14 cellular contexts compared by ENCODE assay signal in the genomic region with DNA sequence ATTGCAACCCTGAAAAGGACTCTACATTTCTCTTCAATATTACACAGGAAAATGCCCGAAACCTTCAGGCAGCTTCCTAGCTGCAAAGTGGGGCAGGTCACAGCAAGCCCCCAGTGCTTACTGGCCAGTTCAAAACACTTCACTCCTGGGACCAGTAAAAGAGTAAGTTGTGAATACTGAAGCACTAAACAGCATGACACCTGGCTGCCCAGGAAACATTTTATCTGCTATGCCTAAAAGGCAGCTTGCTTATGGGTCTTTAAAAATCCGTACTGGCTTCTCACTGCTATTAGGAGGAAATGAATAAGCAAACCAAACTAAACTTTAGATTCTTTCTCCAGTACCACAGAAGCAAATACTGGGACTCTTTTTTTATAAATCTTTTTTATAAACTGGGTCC.
A peak's percentile ranks its signal among the peaks of the same experiment; 100 is the strongest.
DNase-seq lines count a peak whose midpoint lies in the region; ATAC-seq, FAIRE-seq and TF ChIP-seq lines count a peak whose summit lies in the region.
"Had no signal": no experiment of that assay in that cellular context is flagged by ENCODE, and none has a peak within 500 bp of the region (broad histone marks: within the 10 kb centered on the region; RNA-seq: fewer than 3 reads in every experiment).

No MANE protein-coding gene starts in this region.

- no peak for FAIRE-seq in keratinocyte (lab: Jason Lieb, UNC)
- FAIRE-seq: GM12878 had no signal

- dilution Hi-C loops in keratinocyte (cut with MboI; ENCODE audit: extremely low pct_ligation_motif_present, low sequenced_read_pairs) = no loop called here

- no peaks in the 10 kb centered on the region; the same call in 1 of the 2 replicates for H3K9me3 ChIP-seq in SK-N-SH
- H3K9me3 ChIP-seq in keratinocyte (ENCODE audit: control insufficient read depth, low read depth, low read length) = peaks cover 4% of the 10 kb centered on the region

- peak overlapping the region; percentile 66; the same call in 1 of the 2 replicates for H2AFZ ChIP-seq in SK-N-SH (ENCODE audit: low read depth)
- H2AFZ ChIP-seq in keratinocyte (ENCODE audit: control insufficient read depth, low read length) = peak overlapping the region; percentile 52

- H3K9me2 ChIP-seq in SK-N-SH = no peaks in the 10 kb centered on the region

- H3K9me1 ChIP-seq in keratinocyte (ENCODE audit: control insufficient read depth, extremely low read depth, insufficient read depth, low read length) = no peaks in the 10 kb centered on the region

- WGBS in SK-N-SH (ENCODE audit: low lambda C conversion rate) = 75% methylated on average over 2 of the region's 2 CpGs

- peak overlapping the region in 1 of 2 experiments; percentile 81; a peak in 2 of 4 replicates for H3K27ac ChIP-seq in SK-N-SH (ENCODE audit: low read depth in 2 of 2, low read length in 1 of 2)
- H3K27ac ChIP-seq in keratinocyte (ENCODE audit: control insufficient read depth, insufficient read depth, low read length) = peak overlapping the region; percentile 17

- H3K27me3 ChIP-seq in SK-N-SH (ENCODE audit: insufficient read depth) (no peaks in the 10 kb centered on the region), keratinocyte (ENCODE audit: control insufficient read depth, extremely low read depth, insufficient read depth, low read length) (no peaks in the 10 kb centered on the region)

- 0 out of 4 replicates have a peak overlapping the region, but pooled peaks of 1 of the 2 experiments have one; percentile 5 for H3K4me3 ChIP-seq in SK-N-SH (ENCODE audit: low read depth in 2 of 2, low read length in 1 of 2)
- H3K4me3 ChIP-seq in keratinocyte (ENCODE audit: control insufficient read depth in 2 of 3, extremely low read depth in 1 of 3, insufficient read depth in 2 of 3, low read depth in 1 of 3, low read length in 3 of 3) = no peak overlapping the region
- H3K4me3 ChIP-seq: GM12878 had no signal

- H4K20me1 ChIP-seq in SK-N-SH (ENCODE audit: insufficient read depth) = no peaks in the 10 kb centered on the region
- H4K20me1 ChIP-seq in keratinocyte (ENCODE audit: control insufficient read depth, extremely low read depth, insufficient read depth, low read length) = no peaks in the 10 kb centered on the region

- H3K9ac ChIP-seq in SK-N-SH (peak overlapping the region; percentile 37), keratinocyte (ENCODE audit: control insufficient read depth, extremely low read depth, insufficient read depth, low read length) (peak overlapping the region; percentile 22)

- H3K36me3 ChIP-seq in SK-N-SH (replicated peaks in 1 of 2; ENCODE audit: control insufficient read depth in 1 of 2, insufficient read depth in 2 of 2, low read length in 1 of 2) (no peaks in the 10 kb centered on the region), keratinocyte (ENCODE audit: control insufficient read depth in 2 of 2, extremely low read depth in 1 of 2, insufficient read depth in 2 of 2, low read length in 2 of 2) (no peaks in the 10 kb centered on the region)

- peaks cover 23% of the 10 kb centered on the region for H3F3A ChIP-seq in SK-N-SH (replicated peaks; ENCODE audit: insufficient read depth)

- H3K4me1 ChIP-seq in SK-N-SH (ENCODE audit: control insufficient read depth in 1 of 2, insufficient read depth in 2 of 2, low read depth in 1 of 2, low read length in 1 of 2) (peaks cover 4 to 19% of the 10 kb centered on the region in 2 experiments; a peak in 3 of 4 replicates), keratinocyte (ENCODE audit: control insufficient read depth, extremely low read depth, insufficient read depth, low read length) (peaks cover 8% of the 10 kb centered on the region)

- CTCF ChIA-PET in SK-N-SH (lab: Yijun Ruan, JAX) = no interaction called here

- no peak for TF ChIP-seq RAD21 in SK-N-SH (IDR thresholded peaks at IDR 0.05; ENCODE audit: low read length)

- POLR2A ChIA-PET in SK-N-SH (lab: Yijun Ruan, JAX) = no interaction called here

- H3K79me2 ChIP-seq in SK-N-SH (ENCODE audit: insufficient read depth) (no peaks in the 10 kb centered on the region), keratinocyte (ENCODE audit: control insufficient read depth, insufficient read depth, low read length) (no peaks in the 10 kb centered on the region)

- TF ChIP-seq EP300 in SK-N-SH (IDR thresholded peaks at IDR 0.05; ENCODE audit: borderline replicate concordance in 1 of 2, low read depth in 1 of 2, low read length in 1 of 2) = no peak

- peak overlapping the region; percentile 50; the same call in 1 of the 2 replicates for H3K4me2 ChIP-seq in SK-N-SH
- peak overlapping the region; percentile 41 for H3K4me2 ChIP-seq in keratinocyte (ENCODE audit: control insufficient read depth, extremely low read depth, insufficient read depth, low read depth, low read length)

- ATAC-seq in HG02970 (IDR thresholded peaks at IDR 0.05; ENCODE audit: low FRiP score, unreplicated experiment) (no peak), left cardiac atrium (no peak)
- ATAC-seq: activated CD4-positive, CD25-positive, alpha-beta regulatory T cell treated with anti-CD3 and anti-CD28 coated beads, Interleukin-2, amount 50 U/mL, for 24 hours; GM12878; left lobe of liver had no signal

- TF ChIP-seq CTCF in SK-N-SH (IDR thresholded peaks at IDR 0.05) (no peak), keratinocyte (optimal IDR thresholded peaks at IDR 0.05 in 1 of 3, IDR thresholded peaks at IDR 0.05 in 1 of 3, conservative IDR thresholded peaks at IDR 0.05 in 1 of 3; ENCODE audit: extremely low read depth in 1 of 3, insufficient read depth in 2 of 3, low read length in 3 of 3) (no peak)

- DNase-seq in DMS153 (lab: John Stamatoyannopoulos, UW) (peak; percentile 67), NAMALWA (ENCODE audit: low spot score) (peak; percentile 75), SK-N-SH (no peak), keratinocyte (ENCODE audit: low read depth, low spot score) (no peak), GDM1 (lab: John Stamatoyannopoulos, UW) (no peak), globus pallidus (ENCODE audit: low spot score) (no peak), left cardiac atrium (no peak)
- DNase-seq: CD4-positive, CD25-positive, alpha-beta regulatory T cell; central memory CD4-positive, alpha-beta T cell; MV-4-11 had no signal

- intact Hi-C loops in left cardiac atrium (cut with DNase I) = no loop called here

TF ChIP-seq in SK-N-SH, 30 proteins besides CTCF, POLR2A, EP300 and RAD21:
- TF ChIP-seq, protein P1, sequence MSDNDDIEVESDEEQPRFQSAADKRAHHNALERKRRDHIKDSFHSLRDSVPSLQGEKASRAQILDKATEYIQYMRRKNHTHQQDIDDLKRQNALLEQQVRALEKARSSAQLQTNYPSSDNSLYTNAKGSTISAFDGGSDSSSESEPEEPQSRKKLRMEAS (IDR thresholded peaks at IDR 0.05; ENCODE audit: low read depth) = no peak
- TF ChIP-seq, protein P2, sequence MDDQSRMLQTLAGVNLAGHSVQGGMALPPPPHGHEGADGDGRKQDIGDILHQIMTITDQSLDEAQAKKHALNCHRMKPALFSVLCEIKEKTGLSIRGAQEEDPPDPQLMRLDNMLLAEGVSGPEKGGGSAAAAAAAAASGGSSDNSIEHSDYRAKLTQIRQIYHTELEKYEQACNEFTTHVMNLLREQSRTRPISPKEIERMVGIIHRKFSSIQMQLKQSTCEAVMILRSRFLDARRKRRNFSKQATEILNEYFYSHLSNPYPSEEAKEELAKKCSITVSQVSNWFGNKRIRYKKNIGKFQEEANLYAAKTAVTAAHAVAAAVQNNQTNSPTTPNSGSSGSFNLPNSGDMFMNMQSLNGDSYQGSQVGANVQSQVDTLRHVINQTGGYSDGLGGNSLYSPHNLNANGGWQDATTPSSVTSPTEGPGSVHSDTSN (IDR thresholded peaks at IDR 0.05) = no peak
- TF ChIP-seq, protein P3, sequence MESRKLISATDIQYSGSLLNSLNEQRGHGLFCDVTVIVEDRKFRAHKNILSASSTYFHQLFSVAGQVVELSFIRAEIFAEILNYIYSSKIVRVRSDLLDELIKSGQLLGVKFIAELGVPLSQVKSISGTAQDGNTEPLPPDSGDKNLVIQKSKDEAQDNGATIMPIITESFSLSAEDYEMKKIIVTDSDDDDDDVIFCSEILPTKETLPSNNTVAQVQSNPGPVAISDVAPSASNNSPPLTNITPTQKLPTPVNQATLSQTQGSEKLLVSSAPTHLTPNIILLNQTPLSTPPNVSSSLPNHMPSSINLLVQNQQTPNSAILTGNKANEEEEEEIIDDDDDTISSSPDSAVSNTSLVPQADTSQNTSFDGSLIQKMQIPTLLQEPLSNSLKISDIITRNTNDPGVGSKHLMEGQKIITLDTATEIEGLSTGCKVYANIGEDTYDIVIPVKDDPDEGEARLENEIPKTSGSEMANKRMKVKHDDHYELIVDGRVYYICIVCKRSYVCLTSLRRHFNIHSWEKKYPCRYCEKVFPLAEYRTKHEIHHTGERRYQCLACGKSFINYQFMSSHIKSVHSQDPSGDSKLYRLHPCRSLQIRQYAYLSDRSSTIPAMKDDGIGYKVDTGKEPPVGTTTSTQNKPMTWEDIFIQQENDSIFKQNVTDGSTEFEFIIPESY (IDR thresholded peaks at IDR 0.05; ENCODE audit: borderline replicate concordance, low read depth) = no peak
- no peak for TF ChIP-seq GATA2 (CRISPR knock-in tag; IDR thresholded peaks at IDR 0.05)
- no peak for TF ChIP-seq RFX5 (IDR thresholded peaks at IDR 0.05; ENCODE audit: low read length)
- no peak for TF ChIP-seq FOSL2 (IDR thresholded peaks at IDR 0.05; ENCODE audit: borderline replicate concordance, low read depth)
- no peak for TF ChIP-seq ELF1 (IDR thresholded peaks at IDR 0.05)
- no peak for TF ChIP-seq YY1 (IDR thresholded peaks at IDR 0.05; ENCODE audit: low read depth)
- TF ChIP-seq SMC3 (IDR thresholded peaks at IDR 0.05; ENCODE audit: low read depth, low read length) = no peak
- TF ChIP-seq NRF1 (IDR thresholded peaks at IDR 0.05; ENCODE audit: low read depth, low read length) = no peak
- TF ChIP-seq EZH2phosphoT487 (IDR thresholded peaks at IDR 0.05; ENCODE audit: borderline replicate concordance, low read depth) = no peak
TF ChIP-seq in SK-N-SH: peak in this region for 0.

Comparison
In these comparisons a context has a peak if more than half of its experiments do, and no peak if none do; other contexts are left out.
1. DNase-seq: peak in DMS153 (single experiment) and NAMALWA (single experiment); none in SK-N-SH (single experiment), keratinocyte (single experiment), GDM1 (single experiment), globus pallidus (single experiment) and left cardiac atrium (single experiment).